9 cellular contexts compared by ENCODE assay signal in the genomic region with DNA sequence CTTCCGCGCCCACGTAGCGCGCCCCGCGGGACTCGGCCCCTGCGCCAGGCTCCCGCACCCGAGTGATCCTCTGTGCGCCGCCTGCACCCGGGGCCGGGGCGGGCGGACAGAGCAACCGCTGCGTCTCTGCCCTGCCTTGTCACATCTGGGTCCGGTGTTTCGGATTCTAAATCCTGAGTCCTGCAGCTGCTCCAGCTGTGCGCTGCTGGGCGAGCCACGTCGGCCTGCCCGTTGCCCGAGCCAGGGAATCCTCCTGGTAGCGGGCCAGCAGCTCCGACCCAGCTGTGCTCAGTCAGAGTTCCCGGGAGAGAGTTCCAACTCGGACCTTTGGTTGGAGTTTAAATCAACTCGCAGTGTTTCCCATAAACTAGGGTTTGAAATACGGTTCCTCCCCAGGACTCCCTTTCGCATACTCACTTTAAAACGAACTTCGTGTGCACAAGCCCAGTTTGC. TPM values are rescaled to one million over a fixed set of nuclear protein-coding genes. Genes with fewer than 3 reads are reported as not detected.
DNase-seq lines count a peak whose midpoint lies in the region; ATAC-seq, FAIRE-seq and TF ChIP-seq lines count a peak whose summit lies in the region.
"Had no signal": no experiment of that assay in that cellular context is flagged by ENCODE, and none has a peak within 500 bp of the region (broad histone marks: within the 10 kb centered on the region; RNA-seq: fewer than 3 reads in every experiment).

No MANE protein-coding gene starts in this region.

- H3K27ac Mint-ChIP-seq in central memory CD8-positive, alpha-beta T cell (ENCODE audit: low read depth), result no peak overlapping the region
- H3K27ac Mint-ChIP-seq: memory B cell had no signal

- H3K4me1 Mint-ChIP-seq in central memory CD8-positive, alpha-beta T cell, result no peaks in the 10 kb centered on the region
- H3K4me1 Mint-ChIP-seq: memory B cell had no signal

- peak overlapping the region; percentile 60 to 67 for H3K9ac ChIP-seq in kidney (ENCODE audit: low read length in 2 of 2)

- H3K9me3 Mint-ChIP-seq in central memory CD8-positive, alpha-beta T cell, result no peaks in the 10 kb centered on the region
- H3K9me3 Mint-ChIP-seq: memory B cell had no signal

- peaks cover 0 to 12% of the 10 kb centered on the region in 2 donors for H3K4me1 ChIP-seq in kidney (ENCODE audit: control insufficient read depth in 1 of 2, insufficient read depth in 1 of 2, low read depth in 1 of 2, low read length in 2 of 2)

- H3K36me3 Mint-ChIP-seq in central memory CD8-positive, alpha-beta T cell (ENCODE audit: insufficient read depth), result no peaks in the 10 kb centered on the region
- H3K36me3 Mint-ChIP-seq: memory B cell had no signal

- ATAC-seq in central memory CD8-positive, alpha-beta T cell (replicated peaks; ENCODE audit: extremely low read depth, poor library complexity, severe bottlenecking), result no peak
- no peak for ATAC-seq in GM21390 (IDR thresholded peaks at IDR 0.05; ENCODE audit: unreplicated experiment)
- no peak for ATAC-seq in GM21528 (IDR thresholded peaks at IDR 0.05; ENCODE audit: low FRiP score, unreplicated experiment)

- no peak for FAIRE-seq in kidney (lab: Jason Lieb, UNC)

- H3K9me3 ChIP-seq in kidney (ENCODE audit: control insufficient read depth in 1 of 2, low read length in 2 of 2) (no peaks in the 10 kb centered on the region), WERI-Rb-1 (ENCODE audit: severe bottlenecking) (peaks cover 14% of the 10 kb centered on the region)

- H3K27ac ChIP-seq in kidney (ENCODE audit: low read depth in 2 of 2, low read length in 2 of 2) (peak overlapping the region; percentile 67 to 77), substantia nigra (ENCODE audit: low read depth, low read length, poor library complexity, severe bottlenecking) (peak overlapping the region; percentile 69), WERI-Rb-1 (no peak overlapping the region)

- H3K36me3 ChIP-seq in kidney (ENCODE audit: control insufficient read depth in 1 of 2, insufficient read depth in 2 of 2, low read length in 2 of 2) (no peaks in the 10 kb centered on the region), WERI-Rb-1 (no peaks in the 10 kb centered on the region)

- intact Hi-C loops in kidney (cut with DNase I), result no loop called here

- H3K27me3 ChIP-seq in WERI-Rb-1 (ENCODE audit: insufficient read depth, low read depth, severe bottlenecking), result peaks cover 91% of the 10 kb centered on the region

- peak overlapping the region; percentile 9 for H3K4me3 Mint-ChIP-seq in central memory CD8-positive, alpha-beta T cell
- H3K4me3 Mint-ChIP-seq: memory B cell had no signal

- TF ChIP-seq CTCF in kidney (IDR thresholded peaks at IDR 0.05; ENCODE audit: borderline replicate concordance, extremely low read depth, insufficient read depth) (no peak), WERI-Rb-1 (IDR thresholded peaks at IDR 0.05; ENCODE audit: low read depth, low read length) (no peak)

- H3K27me3 Mint-ChIP-seq in central memory CD8-positive, alpha-beta T cell, result peaks cover 51% of the 10 kb centered on the region

- H3K4me3 ChIP-seq in kidney (ENCODE audit: low read length in 2 of 2), result peak overlapping the region; percentile 79 to 86
- H3K4me3 ChIP-seq in WERI-Rb-1 (ENCODE audit: low read depth, low read length), result no peak overlapping the region

- DNase-seq in NCI-H2029 (lab: John Stamatoyannopoulos, UW) (peak; percentile 25), NCI-H2029 treated with DMSO at 0.1 percent for 48 hours (lab: John Stamatoyannopoulos, UW) (no peak), kidney (peak; percentile 80), substantia nigra (lab: John Stamatoyannopoulos, UW) (peak in 7 of 49 donors; percentile 27 to 49 (median 32)), WERI-Rb-1 (no peak)
- DNase-seq in central memory CD8-positive, alpha-beta T cell (ENCODE audit: low spot score in 2 of 2), result no peak

RNA-seq across cellular contexts. Expression of a gene that starts 0.3 kb away (rescaled TPM):
- 23.1 TPM for total RNA-seq in kidney
- polyA plus RNA-seq in kidney (ENCODE audit: insufficient read depth, low read depth, low replicate concordance), result 4.8 TPM

Comparison
In these comparisons a context has a peak if more than half of its experiments do, and no peak if none do; other contexts are left out.
1. DNase-seq: peak in NCI-H2029 (single experiment) and kidney (single experiment); none in NCI-H2029 treated with DMSO at 0.1 percent for 48 hours (single experiment), central memory CD8-positive, alpha-beta T cell (0 of 2) and WERI-Rb-1 (single experiment).